In the genomic region with DNA sequence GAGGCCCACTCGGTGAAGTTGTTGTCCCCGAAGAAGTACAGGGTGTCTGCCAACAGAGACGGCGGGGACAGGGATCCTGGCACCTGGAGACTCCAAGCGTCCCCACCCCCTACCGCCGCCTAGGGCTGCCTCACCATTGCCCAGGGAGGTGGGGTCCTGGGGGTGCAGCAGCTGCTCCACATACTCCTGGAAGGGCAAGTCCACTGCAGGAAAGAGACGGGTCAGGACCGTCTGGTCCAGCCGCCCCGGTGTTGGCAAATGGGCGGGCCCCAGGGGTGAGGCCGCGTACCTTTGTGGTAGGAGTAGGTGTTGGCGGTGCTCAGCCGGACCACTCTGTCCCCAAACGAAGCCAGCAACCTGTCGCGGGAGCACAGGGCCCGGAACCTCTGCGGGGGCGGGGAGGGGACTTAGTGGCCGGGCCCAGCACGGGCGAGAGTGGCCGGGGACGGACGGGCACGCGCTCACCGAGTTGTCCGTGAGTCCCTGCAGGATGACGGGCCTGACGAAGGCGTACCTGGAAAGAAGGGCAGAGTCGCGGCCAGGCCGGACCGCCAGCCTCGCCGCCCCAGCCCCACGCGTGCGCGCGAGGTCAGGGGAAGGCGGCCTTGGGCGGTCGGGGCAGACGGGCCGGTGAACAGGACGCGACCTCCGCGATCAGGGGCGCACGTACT, we compare ENCODE assay signal across 8 cellular contexts. TPM values are rescaled to one million over a fixed set of nuclear protein-coding genes. Genes with fewer than 3 reads are reported as not detected.
DNase-seq lines count a peak whose midpoint lies in the region; ATAC-seq, FAIRE-seq and TF ChIP-seq lines count a peak whose summit lies in the region.

No MANE protein-coding gene starts in this region.

- WGBS in GM12878 (ENCODE audit: insufficient coverage, insufficient replicate concordance, low lambda C conversion rate, missing lambda C conversion rate), result 24% methylated on average over 41 of the region's 57 CpGs
- 17 to 19% methylated on average over 50 to 53 of the region's 57 CpGs for WGBS in mesodermal cell (ENCODE audit: insufficient coverage in 2 of 2), 2 experiments

- CTCF ChIA-PET in GM12878 (lab: Yijun Ruan, JAX), result interaction anchor here (0.8 kb wide), 1 partner anchor 35 kb away, joined by 3 read pairs; no protein-coding TSS in a partner anchor

- DNase-seq in GM12878 (ENCODE audit: low read depth, low spot score), result no peak
- no peak for DNase-seq in SHP77 treated with DMSO at 0.1 percent for 48 hours (lab: John Stamatoyannopoulos, UW)
- no peak for DNase-seq in kidney glomerular epithelial cell (lab: John Stamatoyannopoulos, UW)
- DNase-seq in NCI-H1694 treated with DMSO at 0.1 percent for 48 hours (lab: John Stamatoyannopoulos, UW), result no peak
- DNase-seq in putamen (ENCODE audit: low spot score), result no peak

- H4K20me1 ChIP-seq in GM12878 (ENCODE audit: control insufficient read depth, insufficient read depth), result peaks cover 6% of the 10 kb centered on the region; the same call in 1 of the 2 replicates

- H2AFZ ChIP-seq in ACC112 (ENCODE audit: low read length, unreplicated experiment) (no peak overlapping the region), GM12878 (ENCODE audit: control insufficient read depth, low read depth, low read length) (0 out of 2 replicates have a peak overlapping the region, but pooled peaks have one; percentile 11)

- POLR2A ChIA-PET in GM12878 (lab: Charles Lee), result interaction anchor here (1.0 kb wide), 1 partner anchor 12 kb away, joined by 3 read pairs; no protein-coding TSS in a partner anchor

- no peak for FAIRE-seq in GM12878 (lab: Jason Lieb, UNC)

- no peak for TF ChIP-seq EP300 in GM12878 (IDR thresholded peaks at IDR 0.05; ENCODE audit: borderline replicate concordance in 1 of 2, control insufficient read depth in 1 of 2, low read depth in 2 of 2, low read length in 2 of 2)

- ATAC-seq in HG02840 (IDR thresholded peaks at IDR 0.05; ENCODE audit: low FRiP score, unreplicated experiment) (peak; percentile 6), GM12878 (no peak)

- no peak for TF ChIP-seq CTCF in GM12878 (IDR thresholded peaks at IDR 0.05 in 2 of 3, conservative IDR thresholded peaks at IDR 0.05 in 1 of 3; ENCODE audit: control insufficient read depth in 2 of 3, extremely low read depth in 1 of 3, insufficient read depth in 1 of 3, low read depth in 3 of 3, low read length in 3 of 3)

- H3K4me1 ChIP-seq in ACC112 (ENCODE audit: control insufficient read depth, insufficient read depth, low read length, unreplicated experiment) (peaks cover 24% of the 10 kb centered on the region), GM12878 (ENCODE audit: control insufficient read depth, insufficient read depth, low read length) (peaks cover 15% of the 10 kb centered on the region), mesodermal cell (ENCODE audit: control insufficient read depth, insufficient read depth, low read length, poor library complexity, severe bottlenecking) (peaks cover 12% of the 10 kb centered on the region)

- TF ChIP-seq POLR2A in GM12878 (IDR thresholded peaks at IDR 0.05; ENCODE audit: low read depth, low read length), result no peak

- H3K27ac ChIP-seq in ACC112 (ENCODE audit: low read depth, low read length), result peak overlapping the region; percentile 58
- H3K27ac ChIP-seq in GM12878 (ENCODE audit: control insufficient read depth, insufficient read depth), result peak overlapping the region; percentile 44; the same call in 1 of the 2 replicates
- peak overlapping the region; percentile 45 for H3K27ac ChIP-seq in mesodermal cell (ENCODE audit: low read depth, low read length, severe bottlenecking)

- H3K79me2 ChIP-seq in ACC112 (ENCODE audit: control insufficient read depth, insufficient read depth, low read length, unreplicated experiment) (peaks cover 43% of the 10 kb centered on the region), GM12878 (ENCODE audit: control insufficient read depth, insufficient read depth, low read length) (peaks cover 24% of the 10 kb centered on the region)

- H3K27me3 ChIP-seq in ACC112 (ENCODE audit: insufficient read depth, low read length) (no peaks in the 10 kb centered on the region), GM12878 (replicated peaks in 1 of 2; ENCODE audit: control insufficient read depth in 2 of 2, insufficient read depth in 2 of 2, low read length in 1 of 2) (no peaks in the 10 kb centered on the region)

- no peak for TF ChIP-seq RAD21 in GM12878 (IDR thresholded peaks at IDR 0.05; ENCODE audit: insufficient read depth, low read depth, low read length)

- peak overlapping the region; percentile 90 for H3K4me2 ChIP-seq in GM12878 (ENCODE audit: control insufficient read depth, insufficient read depth)

- H3K36me3 ChIP-seq in ACC112 (ENCODE audit: insufficient read depth, low read length) (peaks cover 25% of the 10 kb centered on the region; the same call in 1 of the 2 replicates), GM12878 (ENCODE audit: control insufficient read depth in 2 of 2, insufficient read depth in 2 of 2, low read length in 1 of 2) (peaks cover 6 to 14% of the 10 kb centered on the region in 2 experiments; a peak in 2 of 4 replicates), mesodermal cell (ENCODE audit: control insufficient read depth, insufficient read depth, low read length) (peaks cover 40% of the 10 kb centered on the region)

- RAD21 ChIA-PET in GM12878 (lab: Charles Lee; ENCODE audit: unreplicated experiment), result no interaction called here

- H3K9me3 ChIP-seq in GM12878 (replicated peaks; ENCODE audit: control insufficient read depth, insufficient read depth, low read length) (no peaks in the 10 kb centered on the region), mesodermal cell (ENCODE audit: control insufficient read depth, low read length) (no peaks in the 10 kb centered on the region)

- SMC1A ChIA-PET in GM12878 (lab: Charles Lee; ENCODE audit: uncharacterized antibody, unreplicated experiment), result no interaction called here

- H3K9ac ChIP-seq in GM12878 (ENCODE audit: control insufficient read depth, insufficient read depth, low read length), result peak overlapping the region; percentile 61

- in situ Hi-C loops in GM12878 (cut with MboI), result no loop called here

- H3K4me3 ChIP-seq in ACC112 (ENCODE audit: low read depth, low read length) (peak overlapping the region; percentile 92), GM12878 (peak overlapping the region; percentile 67), mesodermal cell (ENCODE audit: extremely low read depth, insufficient read depth, low read length, poor library complexity, severe bottlenecking) (peak overlapping the region; percentile 62)

- no TSS peak for BruUV-seq in GM12878 (replicated peaks; lab: Mats Ljungman, UMichigan)

- intact Hi-C loops in GM12878 (cut with micrococcal nuclease; ENCODE audit: unreplicated experiment), result loop anchor here (2.0 to 5.0 kb wide), 3 partner anchors 37 to 157 kb away; a partner anchor contains a TSS

RNA-seq across cellular contexts. Expression of a gene that starts 0.6 kb away (rescaled TPM):
- total RNA-seq in GM12878 (2013; cell fraction: nucleolus; rRNA removed), result 34.5 and 44.5 TPM in 2 replicates
- 30.5 and 37.6 TPM in 2 replicates for total RNA-seq in GM12878 (2014; rRNA removed)
- 15.6 and 18.5 TPM in 2 replicates for total RNA-seq in GM12878 (2014; rRNA removed; fragmentation: Illumina TruSeq; extraction: Trizol)
- total RNA-seq in GM12878 (2021), result 38.2 and 39.1 TPM in 2 replicates
- polyA plus RNA-seq in GM12878 (2011; ENCODE audit: low read depth), result 8.0 TPM
- 8.0 and 23.5 TPM in 2 replicates for polyA plus RNA-seq in GM12878 (2011; rRNA removed)
- polyA plus RNA-seq in GM12878 (2011; cell fraction: cytosol; rRNA removed), result 42.2 and 55.5 TPM in 2 replicates
- 114 and 133 TPM in 2 replicates for polyA plus RNA-seq in GM12878 (2011; cell fraction: nucleus; rRNA removed)
- 18.7 and 24.7 TPM in 2 replicates for polyA plus RNA-seq in GM12878 (2012)
- polyA plus RNA-seq in GM12878 (2014; fragmentation: Illumina TruSeq; extraction: Trizol), result 8.0 and 23.9 TPM in 2 replicates
- polyA plus RNA-seq in GM12878 (2014; fragmentation: Nextera tagmentation; extraction: Ambion mirVana), result 1 to 10 TPM in 1 of 2 experiments, under 1 TPM in 1; 1.00 to 3.4 TPM
- 46.5 and 47.2 TPM in 2 replicates for polyA plus RNA-seq in GM12878 (2014; rRNA removed)
- polyA plus RNA-seq in GM12878 (2016; fragmentation: Nextera tagmentation; extraction: Ambion mirVana), result 10 to 100 TPM; 39.1 to 50.4 TPM
- polyA minus RNA-seq in GM12878 (2011; rRNA and poly(A)+ RNA removed), result 10.8 and 12.3 TPM in 2 replicates
- 11.1 and 13.1 TPM in 2 replicates for polyA minus RNA-seq in GM12878 (2011; cell fraction: cytosol; rRNA and poly(A)+ RNA removed)
- polyA minus RNA-seq in GM12878 (2011; cell fraction: nucleus; rRNA and poly(A)+ RNA removed), result 25.0 and 41.8 TPM in 2 replicates
- polyA plus RNA-seq in mesodermal cell (2013, experiment 1 of 2), result 35.4 TPM
- 33.6 TPM for polyA plus RNA-seq in mesodermal cell (2013, experiment 2 of 2)

RNA-seq across cellular contexts. Expression of a gene that starts 3.3 kb away (rescaled TPM):
- total RNA-seq in GM12878 (2013; cell fraction: nucleolus; rRNA removed), result 15.6 and 16.6 TPM in 2 replicates
- total RNA-seq in GM12878 (2014; rRNA removed) (87.5 and 104 TPM in 2 replicates), GM12878 (2014; rRNA removed; fragmentation: Illumina TruSeq; extraction: Trizol) (63.0 and 65.8 TPM in 2 replicates), GM12878 (2021) (82.6 and 92.2 TPM in 2 replicates)
- 22.5 TPM for polyA plus RNA-seq in GM12878 (2011; ENCODE audit: low read depth)
- polyA plus RNA-seq in GM12878 (2011; rRNA removed) (25.6 and 47.6 TPM in 2 replicates), GM12878 (2014; fragmentation: Illumina TruSeq; extraction: Trizol) (16.1 and 49.7 TPM in 2 replicates), GM12878 (2014; fragmentation: Nextera tagmentation; extraction: Ambion mirVana) (10 to 100 TPM in 1 of 2 experiments, 1 to 10 TPM in 1; 4.2 to 26.6 TPM), GM12878 (2014; rRNA removed) (71.3 and 80.9 TPM in 2 replicates), GM12878 (2016; fragmentation: Nextera tagmentation; extraction: Ambion mirVana) (100 to 1,000 TPM; 120 to 136 TPM)
- polyA plus RNA-seq in GM12878 (2011; cell fraction: cytosol; rRNA removed), result 49.7 and 69.9 TPM in 2 replicates
- polyA plus RNA-seq in GM12878 (2011; cell fraction: nucleus; rRNA removed), result 81.0 and 81.5 TPM in 2 replicates
- polyA plus RNA-seq in GM12878 (2012), result 38.6 and 46.4 TPM in 2 replicates
- 16.1 and 27.4 TPM in 2 replicates for polyA minus RNA-seq in GM12878 (2011; rRNA and poly(A)+ RNA removed)
- polyA minus RNA-seq in GM12878 (2011; cell fraction: cytosol; rRNA and poly(A)+ RNA removed), result 14.2 and 17.0 TPM in 2 replicates
- polyA minus RNA-seq in GM12878 (2011; cell fraction: nucleus; rRNA and poly(A)+ RNA removed), result 21.4 and 26.1 TPM in 2 replicates
- polyA plus RNA-seq in mesodermal cell (2013, experiment 1 of 2), result 76.3 TPM
- 65.3 TPM for polyA plus RNA-seq in mesodermal cell (2013, experiment 2 of 2)

RNA-seq across cellular contexts. Expression of a gene that starts 6.7 kb away (rescaled TPM):
- 31.3 and 34.6 TPM in 2 replicates for total RNA-seq in GM12878 (2013; cell fraction: nucleolus; rRNA removed)
- total RNA-seq in GM12878 (2014; rRNA removed) (3.8 and 4.1 TPM in 2 replicates), GM12878 (2014; rRNA removed; fragmentation: Illumina TruSeq; extraction: Trizol) (2.2 TPM in 2 replicates), GM12878 (2021) (16.5 and 19.7 TPM in 2 replicates)
- 3.7 TPM for polyA plus RNA-seq in GM12878 (2011; ENCODE audit: low read depth)
- polyA plus RNA-seq in GM12878 (2011; rRNA removed) (1.2 and 3.4 TPM in 2 replicates), GM12878 (2014; fragmentation: Illumina TruSeq; extraction: Trizol) (0.82 and 2.6 TPM in 2 replicates), GM12878 (2014; fragmentation: Nextera tagmentation; extraction: Ambion mirVana) (under 1 TPM; 0.06 to 0.22 TPM), GM12878 (2014; rRNA removed) (9.4 and 12.9 TPM in 2 replicates), GM12878 (2016; fragmentation: Nextera tagmentation; extraction: Ambion mirVana) (10 to 100 TPM; 18.8 to 20.4 TPM)
- 6.3 and 9.4 TPM in 2 replicates for polyA plus RNA-seq in GM12878 (2011; cell fraction: cytosol; rRNA removed)
- 55.1 and 67.4 TPM in 2 replicates for polyA plus RNA-seq in GM12878 (2011; cell fraction: nucleus; rRNA removed)
- 11.6 and 13.8 TPM in 2 replicates for polyA plus RNA-seq in GM12878 (2012)
- 5.0 and 11.4 TPM in 2 replicates for polyA minus RNA-seq in GM12878 (2011; rRNA and poly(A)+ RNA removed)
- polyA minus RNA-seq in GM12878 (2011; cell fraction: cytosol; rRNA and poly(A)+ RNA removed), result 5.5 and 7.2 TPM in 2 replicates
- 11.7 and 18.8 TPM in 2 replicates for polyA minus RNA-seq in GM12878 (2011; cell fraction: nucleus; rRNA and poly(A)+ RNA removed)
- polyA plus RNA-seq in mesodermal cell (2013, experiment 1 of 2), result 15.3 TPM
- polyA plus RNA-seq in mesodermal cell (2013, experiment 2 of 2), result 12.5 TPM

RNA-seq across cellular contexts. Expression of a gene that starts 8.1 kb away (rescaled TPM):
- 7.5 and 8.6 TPM in 2 replicates for total RNA-seq in GM12878 (2013; cell fraction: nucleolus; rRNA removed)
- total RNA-seq in GM12878 (2014; rRNA removed), result 0.22 and 0.28 TPM in 2 replicates
- total RNA-seq in GM12878 (2014; rRNA removed; fragmentation: Illumina TruSeq; extraction: Trizol), result 0.09 TPM in 1 of 2 replicates, not detected in the other
- total RNA-seq in GM12878 (2021), result 1.0 and 1.3 TPM in 2 replicates
- 0.62 TPM for polyA plus RNA-seq in GM12878 (2011; ENCODE audit: low read depth)
- 0.27 and 0.65 TPM in 2 replicates for polyA plus RNA-seq in GM12878 (2011; rRNA removed)
- 0.60 and 1.5 TPM in 2 replicates for polyA plus RNA-seq in GM12878 (2011; cell fraction: cytosol; rRNA removed)
- polyA plus RNA-seq in GM12878 (2011; cell fraction: nucleus; rRNA removed), result 39.2 and 45.8 TPM in 2 replicates
- 1.5 and 2.2 TPM in 2 replicates for polyA plus RNA-seq in GM12878 (2012)
- 0.04 TPM in 1 of 2 replicates, not detected in the other for polyA plus RNA-seq in GM12878 (2014; fragmentation: Illumina TruSeq; extraction: Trizol)
- not detected for polyA plus RNA-seq in GM12878 (2014; fragmentation: Nextera tagmentation; extraction: Ambion mirVana)
- polyA plus RNA-seq in GM12878 (2014; rRNA removed), result 0.82 and 0.88 TPM in 2 replicates
- polyA plus RNA-seq in GM12878 (2016; fragmentation: Nextera tagmentation; extraction: Ambion mirVana), result not detected
- polyA minus RNA-seq in GM12878 (2011; rRNA and poly(A)+ RNA removed), result 0.15 TPM in 1 of 2 replicates, not detected in the other
- not detected in 2 replicates for polyA minus RNA-seq in GM12878 (2011; cell fraction: cytosol; rRNA and poly(A)+ RNA removed)
- 3.9 and 4.1 TPM in 2 replicates for polyA minus RNA-seq in GM12878 (2011; cell fraction: nucleus; rRNA and poly(A)+ RNA removed)
- polyA plus RNA-seq in mesodermal cell (2013, experiment 1 of 2), result 2.4 TPM
- polyA plus RNA-seq in mesodermal cell (2013, experiment 2 of 2), result 2.9 TPM

RNA-seq across cellular contexts. Expression of a gene that starts 15.6 kb away (rescaled TPM):
- 119 and 139 TPM in 2 replicates for total RNA-seq in GM12878 (2013; cell fraction: nucleolus; rRNA removed)
- total RNA-seq in GM12878 (2014; rRNA removed), result 57.3 and 77.8 TPM in 2 replicates
- total RNA-seq in GM12878 (2014; rRNA removed; fragmentation: Illumina TruSeq; extraction: Trizol), result 20.6 and 23.5 TPM in 2 replicates
- total RNA-seq in GM12878 (2021), result 149 and 167 TPM in 2 replicates
- 39.2 TPM for polyA plus RNA-seq in GM12878 (2011; ENCODE audit: low read depth)
- polyA plus RNA-seq in GM12878 (2011; rRNA removed), result 31.1 and 61.9 TPM in 2 replicates
- polyA plus RNA-seq in GM12878 (2011; cell fraction: cytosol; rRNA removed), result 64.6 and 110 TPM in 2 replicates
- 755 and 892 TPM in 2 replicates for polyA plus RNA-seq in GM12878 (2011; cell fraction: nucleus; rRNA removed)
- polyA plus RNA-seq in GM12878 (2012), result 84.4 and 122 TPM in 2 replicates
- polyA plus RNA-seq in GM12878 (2014; fragmentation: Illumina TruSeq; extraction: Trizol), result 9.4 and 44.3 TPM in 2 replicates
- polyA plus RNA-seq in GM12878 (2014; fragmentation: Nextera tagmentation; extraction: Ambion mirVana), result 1 to 10 TPM; 3.7 to 5.6 TPM
- polyA plus RNA-seq in GM12878 (2014; rRNA removed), result 174 and 190 TPM in 2 replicates
- 100 to 1,000 TPM; 124 to 141 TPM for polyA plus RNA-seq in GM12878 (2016; fragmentation: Nextera tagmentation; extraction: Ambion mirVana)
- 17.0 and 34.0 TPM in 2 replicates for polyA minus RNA-seq in GM12878 (2011; rRNA and poly(A)+ RNA removed)
- 28.9 and 35.5 TPM in 2 replicates for polyA minus RNA-seq in GM12878 (2011; cell fraction: cytosol; rRNA and poly(A)+ RNA removed)
- 107 and 163 TPM in 2 replicates for polyA minus RNA-seq in GM12878 (2011; cell fraction: nucleus; rRNA and poly(A)+ RNA removed)
- polyA plus RNA-seq in mesodermal cell (2013, experiment 1 of 2), result 96.2 TPM
- polyA plus RNA-seq in mesodermal cell (2013, experiment 2 of 2), result 75.5 TPM
